8 cellular contexts compared by ENCODE assay signal in the genomic region with DNA sequence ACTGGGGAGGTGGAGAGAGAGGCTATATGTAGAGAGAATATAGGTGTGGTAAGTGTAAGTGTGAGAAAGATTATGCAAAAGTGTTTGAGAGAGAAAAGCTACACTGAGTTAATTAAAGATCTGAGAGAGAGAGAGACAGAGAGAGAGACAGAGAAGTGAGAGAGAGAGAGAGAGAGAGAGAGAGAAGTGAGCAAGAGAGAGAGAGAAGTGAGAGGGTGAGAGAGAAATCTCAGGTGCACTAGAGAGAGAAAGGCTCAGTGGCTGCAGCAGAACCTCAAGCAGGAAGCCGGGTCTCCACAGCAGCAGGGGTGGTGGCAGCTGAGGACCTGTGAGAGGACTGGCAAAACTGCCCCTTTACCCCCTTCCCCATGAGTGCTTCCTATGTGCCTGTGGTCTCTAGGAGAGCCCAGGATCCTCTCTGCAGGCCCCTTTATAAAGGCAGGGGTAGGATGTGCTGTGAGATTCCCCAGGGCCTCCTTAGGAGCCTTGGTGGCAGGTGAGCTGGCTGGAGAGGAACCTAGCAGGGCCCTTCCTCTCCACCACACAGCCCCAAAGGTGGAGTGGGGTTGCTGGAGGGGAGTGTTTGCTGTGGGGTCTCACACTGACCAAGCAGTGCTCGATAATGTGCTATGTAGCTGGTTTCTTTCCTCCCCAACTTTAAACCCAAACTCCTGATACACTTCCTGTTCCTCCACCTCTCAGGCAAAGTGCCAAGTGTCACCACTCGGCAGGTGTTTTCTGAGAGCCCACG. TPM values are rescaled to one million over a fixed set of nuclear protein-coding genes. Genes with fewer than 3 reads are reported as not detected.
A peak's percentile ranks its signal among the peaks of the same experiment; 100 is the strongest.
DNase-seq lines count a peak whose midpoint lies in the region; ATAC-seq and TF ChIP-seq lines count a peak whose summit lies in the region.

No MANE protein-coding gene starts in this region.

- H3K36me3 ChIP-seq in neuronal stem cell (replicated peaks in 1 of 2; ENCODE audit: control insufficient read depth in 2 of 2, insufficient read depth in 2 of 2, low read length in 2 of 2) (no peaks in the 10 kb centered on the region), PC-9 (ENCODE audit: low read depth) (no peaks in the 10 kb centered on the region)

- H3K9me3 ChIP-seq in neuronal stem cell (replicated peaks in 1 of 2; ENCODE audit: control insufficient read depth in 2 of 2, insufficient read depth in 1 of 2, low read depth in 1 of 2, low read length in 2 of 2) (no peaks in the 10 kb centered on the region), PC-9 (ENCODE audit: insufficient read depth, low read depth) (no peaks in the 10 kb centered on the region)

- H3K4me2 ChIP-seq in neuronal stem cell (ENCODE audit: insufficient read depth, low read length, poor library complexity, severe bottlenecking) (no peak overlapping the region), PC-9 (no peak overlapping the region)

- no peak overlapping the region for H2BK15ac ChIP-seq in neuronal stem cell (ENCODE audit: low read length)

- H3K4me1 ChIP-seq in neuronal stem cell (ENCODE audit: control insufficient read depth in 2 of 2, insufficient read depth in 1 of 2, low read depth in 1 of 2, low read length in 2 of 2) (peaks cover 0 to 14% of the 10 kb centered on the region in 2 donors), PC-9 (replicated peaks; ENCODE audit: insufficient read depth) (no peaks in the 10 kb centered on the region)

- H3K27me3 Mint-ChIP-seq in Calu3 (ENCODE audit: unreplicated experiment): no peaks in the 10 kb centered on the region

- H3K18ac ChIP-seq in neuronal stem cell (ENCODE audit: low read length): no peak overlapping the region

- no peak overlapping the region for H2AFZ ChIP-seq in neuronal stem cell (ENCODE audit: low read length)
- H2AFZ ChIP-seq in PC-9: no peak overlapping the region

- H3K79me2 ChIP-seq in PC-9 (ENCODE audit: low read depth): no peaks in the 10 kb centered on the region

- no peak overlapping the region for H3K27ac ChIP-seq in neuronal stem cell (replicated peaks; ENCODE audit: low read length)
- H3K27ac ChIP-seq in PC-9: no peak overlapping the region

- no peak overlapping the region for H2AK5ac ChIP-seq in neuronal stem cell (ENCODE audit: low read depth, low read length)

- intact Hi-C loops in Calu3 (cut with micrococcal nuclease; ENCODE audit: unreplicated experiment) (no loop called here), PC-9 (cut with micrococcal nuclease; ENCODE audit: unreplicated experiment) (no loop called here)

- DNase-seq in activated T-cell treated with anti-CD3 and anti-CD28 coated beads for 1 hour (ENCODE audit: low read depth) (peak; percentile 22), neuronal stem cell (ENCODE audit: low spot score) (no peak), medulla oblongata (ENCODE audit: extremely low spot score) (no peak), AML-193 (lab: John Stamatoyannopoulos, UW) (no peak), Calu3 (no peak), PC-9 (no peak)

- no peak overlapping the region for H3K9ac ChIP-seq in neuronal stem cell (ENCODE audit: low read depth, low read length, poor library complexity)

- no peak overlapping the region for H3K4me3 Mint-ChIP-seq in Calu3 (ENCODE audit: low read depth, unreplicated experiment)

- no peaks in the 10 kb centered on the region for H3K79me1 ChIP-seq in neuronal stem cell (ENCODE audit: low read depth, low read length)

- no peak overlapping the region for H2BK5ac ChIP-seq in neuronal stem cell (ENCODE audit: low read length)

- no peak overlapping the region for H2BK12ac ChIP-seq in neuronal stem cell (ENCODE audit: low read length)

- H3K27me3 ChIP-seq in neuronal stem cell (ENCODE audit: control insufficient read depth in 3 of 3, insufficient read depth in 3 of 3, low read depth in 1 of 3, low read length in 3 of 3): peaks cover 0 to 84% (median 0%) of the 10 kb centered on the region in 3 experiments
- H3K27me3 ChIP-seq in PC-9 (ENCODE audit: insufficient read depth, low read depth): peaks cover 34% of the 10 kb centered on the region

- no peak overlapping the region for H3K4ac ChIP-seq in neuronal stem cell (ENCODE audit: low read length)

- ATAC-seq in GM18907 (IDR thresholded peaks at IDR 0.05; ENCODE audit: unreplicated experiment) (peak; percentile 62), HG03095 (IDR thresholded peaks at IDR 0.05; ENCODE audit: unreplicated experiment) (peak; percentile 65)

- H3K4me3 ChIP-seq in neuronal stem cell (ENCODE audit: low read length in 2 of 2) (no peak overlapping the region), PC-9 (no peak overlapping the region)

- no peak overlapping the region for H3K23ac ChIP-seq in neuronal stem cell (ENCODE audit: low read depth, low read length, poor library complexity)

- H4K8ac ChIP-seq in neuronal stem cell (ENCODE audit: low read depth, low read length): no peak overlapping the region

- H2BK120ac ChIP-seq in neuronal stem cell (ENCODE audit: low read depth, low read length): no peak overlapping the region

- POLR2A ChIA-PET in PC-9 (lab: Charles Lee; ENCODE audit: unreplicated experiment): interaction anchor here (0.7 kb wide), 1 partner anchor 94 kb away, joined by 3 read pairs; no protein-coding TSS in a partner anchor

- TF ChIP-seq CTCF in Calu3 (IDR thresholded peaks at IDR 0.05; ENCODE audit: unreplicated experiment): no peak
- TF ChIP-seq CTCF in PC-9 (conservative IDR thresholded peaks at IDR 0.05): no peak

- no peaks in the 10 kb centered on the region for H3K9me2 ChIP-seq in PC-9 (ENCODE audit: insufficient read depth)

- H3K14ac ChIP-seq in neuronal stem cell (ENCODE audit: low read length): peak overlapping the region; percentile 17

- H3K9me3 Mint-ChIP-seq in Calu3 (ENCODE audit: low read depth, unreplicated experiment): no peaks in the 10 kb centered on the region

- H3F3A ChIP-seq in PC-9 (ENCODE audit: insufficient read depth, low read depth): no peaks in the 10 kb centered on the region

- no TSS peak for BruUV-seq in Calu3 (replicated peaks; lab: Mats Ljungman, UMichigan)
- BruUV-seq in PC-9 (replicated peaks; lab: Mats Ljungman, UMichigan): no TSS peak

- H4K20me1 ChIP-seq in PC-9 (ENCODE audit: insufficient read depth): no peaks in the 10 kb centered on the region

- no peaks in the 10 kb centered on the region for H3K4me1 Mint-ChIP-seq in Calu3 (ENCODE audit: low read depth, unreplicated experiment)

- CTCF ChIA-PET in Calu3 (lab: Charles Lee) (interaction anchor here (0.7 kb wide), 1 partner anchor 1410 kb away, joined by 8 read pairs; no protein-coding TSS in a partner anchor), PC-9 (lab: Charles Lee) (no interaction called here)

- H3K27ac Mint-ChIP-seq in Calu3 (ENCODE audit: unreplicated experiment): no peak overlapping the region

- H3K36me3 Mint-ChIP-seq in Calu3 (ENCODE audit: insufficient read depth, unreplicated experiment): no peaks in the 10 kb centered on the region

- H4K91ac ChIP-seq in neuronal stem cell (ENCODE audit: low read depth, low read length, poor library complexity): no peak overlapping the region

- no CpG with 5 or more reads among the region's 4 CpGs for WGBS in neuronal stem cell (ENCODE audit: extremely low coverage in 2 of 2, insufficient read length in 2 of 2, insufficient replicate concordance in 1 of 2), 2 donors

RNA-seq across cellular contexts. Expression of gene SLC4A5, which starts 52.6 kb away (rescaled TPM):
- 1.2 TPM for polyA plus RNA-seq in neuronal stem cell (2013, experiment 1 of 2)
- polyA plus RNA-seq in neuronal stem cell (2013, experiment 2 of 2): 1.1 TPM
- 5.8 and 7.0 TPM in 2 replicates for total RNA-seq in Calu3 (2022)
- total RNA-seq in PC-9 (2021): 1.2 TPM in 1 of 2 replicates, not detected in the other
